Comparison of ENCODE assay signal across 8 cellular contexts in genomic region chr20:35663813-35664543, GRCh38. TPM values are rescaled to one million over a fixed set of nuclear protein-coding genes. Genes with fewer than 3 reads are reported as not detected.
DNase-seq lines count a peak whose midpoint lies in the region; ATAC-seq and TF ChIP-seq lines count a peak whose summit lies in the region.

No MANE protein-coding gene starts in this region.

- POLR2A ChIA-PET in CD4-positive, alpha-beta T cell (lab: Charles Lee), result interaction anchor here (0.6 to 8.2 kb wide), 26 partner anchors 8 to 517 kb away, joined by 3 to 147 read pairs (median 6); partner anchors contain the start of genes CEP250, EDEM2, ERGIC3 and NFS1

- peak overlapping the region; percentile 89 for H3K4me3 Mint-ChIP-seq in CD4-positive, alpha-beta T cell

- H3K4me1 Mint-ChIP-seq in CD4-positive, alpha-beta T cell (ENCODE audit: low read depth), result peaks cover 56% of the 10 kb centered on the region

- CTCF ChIA-PET in CD4-positive, alpha-beta T cell (lab: Charles Lee), result interaction anchor here (0.9 to 8.1 kb wide), 7 partner anchors 29 to 78 kb away, joined by 3 to 57 read pairs (median 4); partner anchors contain the start of genes NFS1, RBM39 and ROMO1

- intact Hi-C loops in CD4-positive, alpha-beta T cell (cut with DNase I, micrococcal nuclease), result loop anchor here (1.0 to 5.0 kb wide), 8 partner anchors 35 to 172 kb away; partner anchors contain the start of genes ERGIC3 (in 2 of the 2), NFS1 (in 2 of the 2), ROMO1 (in 2 of the 2) and RBM39 (in 1 of the 2)
- intact Hi-C loops in ovary (cut with DNase I) (loop anchor here in 2 of 4 donors (2.0 to 5.0 kb wide), 2 partner anchors 47 kb away; partner anchors contain the start of gene SPAG4 (in 1 of the 2)), thyroid gland (cut with DNase I) (loop anchor here (2.0 kb wide), 1 partner anchor 47 kb away; no protein-coding TSS in a partner anchor)

- H3K27me3 ChIP-seq in CD4-positive, alpha-beta T cell (ENCODE audit: control insufficient read depth, insufficient read depth, low read length), result no peaks in the 10 kb centered on the region
- H3K27me3 ChIP-seq in Peyer's patch (no peaks in the 10 kb centered on the region), foreskin keratinocyte (no peaks in the 10 kb centered on the region), ovary (no peaks in the 10 kb centered on the region), thyroid gland (no peaks in the 10 kb centered on the region)

- no peaks in the 10 kb centered on the region for H3K9me3 Mint-ChIP-seq in CD4-positive, alpha-beta T cell

- H3K36me3 ChIP-seq in Peyer's patch (peaks cover 0 to 6% (median 0%) of the 10 kb centered on the region in 3 donors), ovary (no peaks in the 10 kb centered on the region), thyroid gland (peaks cover 0 to 1% of the 10 kb centered on the region in 2 donors)

- peak overlapping the region; percentile 99 for H3K27ac Mint-ChIP-seq in CD4-positive, alpha-beta T cell

- no peak for TF ChIP-seq EP300 in ovary (IDR thresholded peaks at IDR 0.05)

- peak; percentile 55 for ATAC-seq in CD4-positive, alpha-beta T cell (ENCODE audit: poor library complexity)
- ATAC-seq in GM19372 (IDR thresholded peaks at IDR 0.05; ENCODE audit: low read depth, unreplicated experiment) (peak; percentile 33), HG03469 (IDR thresholded peaks at IDR 0.05; ENCODE audit: unreplicated experiment) (peak; percentile 13), foreskin keratinocyte (peak; percentile 48)

- H3K27ac ChIP-seq in CD4-positive, alpha-beta T cell (ENCODE audit: low read depth, low read length), result peak overlapping the region; percentile 99
- peak overlapping the region; percentile 89 to 97 (median 96) for H3K27ac ChIP-seq in Peyer's patch
- H3K27ac ChIP-seq in foreskin keratinocyte, result peak overlapping the region; percentile 96
- peak overlapping the region; percentile 94 for H3K27ac ChIP-seq in ovary
- H3K27ac ChIP-seq in thyroid gland, result peak overlapping the region; percentile 97 to 100 (median 98)

- H3K4me3 ChIP-seq in Peyer's patch, result peak overlapping the region; percentile 47 to 77 (median 71)
- H3K4me3 ChIP-seq in ovary, result peak overlapping the region; percentile 86
- H3K4me3 ChIP-seq in thyroid gland (replicated peaks in 1 of 3), result peak overlapping the region; percentile 25 to 86 (median 77)

- H3K9me3 ChIP-seq in CD4-positive, alpha-beta T cell (ENCODE audit: control insufficient read depth, low read length), result no peaks in the 10 kb centered on the region
- no peaks in the 10 kb centered on the region for H3K9me3 ChIP-seq in Peyer's patch
- no peaks in the 10 kb centered on the region for H3K9me3 ChIP-seq in ovary
- H3K9me3 ChIP-seq in thyroid gland, result no peaks in the 10 kb centered on the region

- WGBS in ovary, 3 donors, result 0 to 1% (median 0%) methylated on average over 24 to 25 of the region's 25 CpGs
- 0 to 1% methylated on average over 12 to 25 of the region's 25 CpGs for WGBS in thyroid gland, 2 donors

- H3K27me3 Mint-ChIP-seq in CD4-positive, alpha-beta T cell, result no peaks in the 10 kb centered on the region

- TF ChIP-seq CTCF in CD4-positive, alpha-beta T cell (IDR thresholded peaks at IDR 0.05), result no peak
- no peak for TF ChIP-seq CTCF in Peyer's patch (IDR thresholded peaks at IDR 0.05)
- TF ChIP-seq CTCF in foreskin keratinocyte (conservative IDR thresholded peaks at IDR 0.05), result no peak
- no peak for TF ChIP-seq CTCF in ovary (IDR thresholded peaks at IDR 0.05)
- TF ChIP-seq CTCF in thyroid gland (IDR thresholded peaks at IDR 0.05), result no peak

- TF ChIP-seq POLR2A in Peyer's patch (IDR thresholded peaks at IDR 0.05), result peak in 1 of 2 donors; percentile 6
- no peak for TF ChIP-seq POLR2A in ovary (IDR thresholded peaks at IDR 0.05)
- no peak for TF ChIP-seq POLR2A in thyroid gland (IDR thresholded peaks at IDR 0.05)

- H3K4me1 ChIP-seq in Peyer's patch (peaks cover 0 to 35% (median 9%) of the 10 kb centered on the region in 4 donors), foreskin keratinocyte (peaks cover 28% of the 10 kb centered on the region), ovary (ENCODE audit: insufficient read depth) (peaks cover 6% of the 10 kb centered on the region), thyroid gland (peaks cover 33 to 34% of the 10 kb centered on the region in 2 donors)

- peak; percentile 41 to 64 (median 52) for DNase-seq in CD4-positive, alpha-beta T cell
- peak; percentile 57 to 87 (median 77) for DNase-seq in Peyer's patch
- DNase-seq in activated effector memory CD4-positive, alpha-beta T cell treated with Interleukin-2 at 50 U/mL for 16 hours, result peak; percentile 56
- DNase-seq in foreskin keratinocyte, result peak; percentile 12 to 34
- DNase-seq in ovary, result peak; percentile 24 to 53 (median 50)
- DNase-seq in thyroid gland, result peak; percentile 45 to 51

- H3K36me3 Mint-ChIP-seq in CD4-positive, alpha-beta T cell (ENCODE audit: low read depth), result peaks cover 28% of the 10 kb centered on the region

RNA-seq across cellular contexts. Expression of gene CPNE1, which starts 0.7 kb away (rescaled TPM):
- total RNA-seq in CD4-positive, alpha-beta T cell, result 100 to 1,000 TPM; 146 to 153 TPM
- 100 to 1,000 TPM in 3 of 4 donors, 10 to 100 TPM in 1; 84.9 to 201 (median 127) TPM for total RNA-seq in Peyer's patch
- total RNA-seq in foreskin keratinocyte, result 129 and 163 TPM in 2 replicates
- 153 and 183 TPM in 2 replicates for polyA plus RNA-seq in foreskin keratinocyte
- total RNA-seq in ovary, result 100 to 1,000 TPM in 6 of 7 donors, 10 to 100 TPM in 1; 97.5 to 173 (median 165) TPM
- polyA plus RNA-seq in ovary, result 100 to 1,000 TPM; 127 to 129 TPM
- 100 to 1,000 TPM in 3 of 4 donors, 10 to 100 TPM in 1; 80.6 to 166 (median 131) TPM for total RNA-seq in thyroid gland

RNA-seq across cellular contexts. Expression of gene RBM12, which starts 0.7 kb away (rescaled TPM):
- 10 to 100 TPM; 91.7 to 95.2 TPM for total RNA-seq in CD4-positive, alpha-beta T cell
- total RNA-seq in Peyer's patch (10 to 100 TPM; 21.1 to 38.1 (median 32.3) TPM), foreskin keratinocyte (62.7 and 62.8 TPM in 2 replicates), ovary (100 to 1,000 TPM in 5 of 7 donors, 10 to 100 TPM in 2; 30.0 to 130 (median 107) TPM), thyroid gland (10 to 100 TPM; 30.5 to 44.9 (median 35.7) TPM)
- polyA plus RNA-seq in foreskin keratinocyte (15.0 and 17.3 TPM in 2 replicates), ovary (10 to 100 TPM; 20.4 to 63.5 TPM)

RNA-seq across cellular contexts. Expression of gene NFS1, which starts 35.2 kb away (rescaled TPM):
- total RNA-seq in CD4-positive, alpha-beta T cell, result 10 to 100 TPM; 10.6 to 11.5 TPM
- 10 to 100 TPM; 29.2 to 62.2 (median 41.4) TPM for total RNA-seq in Peyer's patch
- 33.0 and 35.7 TPM in 2 replicates for total RNA-seq in foreskin keratinocyte
- 27.5 and 30.0 TPM in 2 replicates for polyA plus RNA-seq in foreskin keratinocyte
- 10 to 100 TPM; 17.3 to 33.7 (median 29.4) TPM for total RNA-seq in ovary
- 10 to 100 TPM; 26.8 to 58.1 TPM for polyA plus RNA-seq in ovary
- total RNA-seq in thyroid gland, result 10 to 100 TPM; 21.1 to 45.5 (median 36.3) TPM

RNA-seq across cellular contexts. Expression of gene ROMO1, which starts 35.2 kb away (rescaled TPM):
- total RNA-seq in CD4-positive, alpha-beta T cell, result 10 to 100 TPM; 32.9 to 35.8 TPM
- total RNA-seq in Peyer's patch (100 to 1,000 TPM; 154 to 259 (median 192) TPM), foreskin keratinocyte (271 and 286 TPM in 2 replicates), ovary (100 to 1,000 TPM in 6 of 7 donors, 10 to 100 TPM in 1; 98.7 to 404 (median 112) TPM), thyroid gland (100 to 1,000 TPM in 3 of 4 donors, 10 to 100 TPM in 1; 64.7 to 402 (median 229) TPM)
- polyA plus RNA-seq in foreskin keratinocyte (402 and 478 TPM in 2 replicates), ovary (100 to 1,000 TPM in 1 of 2 donors, 10 to 100 TPM in 1; 23.2 to 195 TPM)

RNA-seq across cellular contexts. Expression of gene SPAG4, which starts 48.3 kb away (rescaled TPM):
- 10 to 100 TPM; 15.5 to 17.1 TPM for total RNA-seq in CD4-positive, alpha-beta T cell
- total RNA-seq in Peyer's patch, result 10 to 100 TPM in 2 of 4 donors, not detected in 2; 10.7 to 28.1 TPM
- total RNA-seq in foreskin keratinocyte, result 1.5 and 3.2 TPM in 2 replicates
- 1.7 and 2.2 TPM in 2 replicates for polyA plus RNA-seq in foreskin keratinocyte
- total RNA-seq in ovary, result 10 to 100 TPM in 2 of 7 donors, 1 to 10 TPM in 5; 6.3 to 12.8 (median 9.9) TPM
- 1 to 10 TPM in 1 of 2 donors, under 1 TPM in 1; 1.00 to 4.4 TPM for polyA plus RNA-seq in ovary
- total RNA-seq in thyroid gland, result 1 to 10 TPM; 2.3 to 6.6 (median 5.5) TPM

Comparison
In these comparisons a context has a peak if more than half of its experiments do, and no peak if none do; other contexts are left out.
1. Peak in every context shown above with its lines: DNase-seq, ATAC-seq, H3K4me3 ChIP-seq and H3K27ac ChIP-seq.
2. DNase-seq: peak in every context shown above with its lines; median percentile 77 in Peyer's patch; 56 in activated effector memory CD4-positive, alpha-beta T cell treated with Interleukin-2 at 50 U/mL for 16 hours; 52 in CD4-positive, alpha-beta T cell; 50 in ovary; 48 in thyroid gland; 23 in foreskin keratinocyte.